ENCODE assay signal across 19 cellular contexts in the genomic region with DNA sequence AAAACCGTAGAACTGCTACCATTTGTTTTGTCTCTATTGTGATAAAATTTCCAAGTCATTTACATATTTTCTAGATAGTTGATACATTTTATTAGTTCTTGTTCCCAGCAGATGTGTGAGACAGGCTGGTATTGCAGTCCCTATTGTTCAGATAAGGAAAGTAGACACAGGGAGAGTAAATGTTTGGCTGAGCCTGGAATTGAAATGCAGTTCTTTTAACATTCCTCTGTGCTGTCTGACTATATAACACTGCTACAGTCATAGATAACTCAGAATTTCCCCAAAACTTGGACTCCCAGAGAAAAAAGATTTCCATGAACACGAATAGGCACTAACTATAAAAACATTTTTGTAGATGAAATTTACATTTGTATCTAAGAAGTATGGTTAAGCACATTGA.
DNase-seq lines count a peak whose midpoint lies in the region; ATAC-seq, FAIRE-seq and TF ChIP-seq lines count a peak whose summit lies in the region.
"Had no signal": no experiment of that assay in that cellular context is flagged by ENCODE, and none has a peak within 500 bp of the region (broad histone marks: within the 10 kb centered on the region; RNA-seq: fewer than 3 reads in every experiment).

No MANE protein-coding gene starts in this region.

- intact Hi-C loops in left ventricle myocardium inferior (cut with micrococcal nuclease) = no loop called here
- intact Hi-C loops in right cardiac atrium (cut with DNase I) = no loop called here
- intact Hi-C loops in K562 (cut with micrococcal nuclease) = no loop called here
- intact Hi-C loops in Calu3 (cut with micrococcal nuclease; ENCODE audit: unreplicated experiment) = no loop called here
- intact Hi-C loops in activated CD4-positive, alpha-beta memory T cell treated with anti-CD3 and anti-CD28 coated beads for 36 hours (cut with micrococcal nuclease) = no loop called here

- H2AK5ac ChIP-seq in mesendoderm (ENCODE audit: low read length) = no peak overlapping the region

- no peaks in the 10 kb centered on the region for H4K20me1 ChIP-seq in K562 (replicated peaks; ENCODE audit: control insufficient read depth, insufficient read depth, low read length)
- H4K20me1 ChIP-seq: BLaER1 had no signal

- no peak overlapping the region for H4K5ac ChIP-seq in mesendoderm (ENCODE audit: low read length)

- H3K4ac ChIP-seq in mesendoderm (ENCODE audit: low read depth, low read length) = no peak overlapping the region

- H3K56ac ChIP-seq in mesendoderm (ENCODE audit: low read length) = no peak overlapping the region

- no peak overlapping the region for H3K23ac ChIP-seq in mesendoderm (ENCODE audit: low read length)

- ATAC-seq in right cardiac atrium = no peak
- ATAC-seq in K562 = peak; percentile 42; the same call in 2 of the 3 replicates

- TF ChIP-seq POLR2A in K562 (conservative IDR thresholded peaks at IDR 0.05) = no peak

- POLR2A ChIA-PET in K562 (lab: Yijun Ruan, JAX) = interaction anchor here (0.7 to 1.1 kb wide), 2 partner anchors 18 to 63 kb away, joined by 3 read pairs; no protein-coding TSS in a partner anchor
- POLR2A ChIA-PET in activated CD4-positive, alpha-beta memory T cell treated with anti-CD3 and anti-CD28 coated beads for 36 hours (lab: Charles Lee) = no interaction called here

- no peaks in the 10 kb centered on the region for H3K9me3 ChIP-seq in left ventricle myocardium inferior (replicated peaks)
- H3K9me3 ChIP-seq in right cardiac atrium (ENCODE audit: control insufficient read depth, low read length) = no peaks in the 10 kb centered on the region
- H3K9me3 ChIP-seq in K562 (replicated peaks; ENCODE audit: control insufficient read depth, insufficient read depth, low read depth, low read length) = peaks cover 1% of the 10 kb centered on the region; the same call in 1 of the 2 replicates
- H3K9me3 ChIP-seq: BLaER1 had no signal

- no peaks in the 10 kb centered on the region for H3K27me3 Mint-ChIP-seq in Calu3 (ENCODE audit: unreplicated experiment)
- H3K27me3 Mint-ChIP-seq in activated CD4-positive, alpha-beta memory T cell treated with anti-CD3 and anti-CD28 coated beads for 36 hours = no peaks in the 10 kb centered on the region

- no peaks in the 10 kb centered on the region for H3K36me3 ChIP-seq in left ventricle myocardium inferior
- peaks cover 2% of the 10 kb centered on the region; the same call in 2 of the 3 replicates for H3K36me3 ChIP-seq in K562 (ENCODE audit: control insufficient read depth, insufficient read depth, low read length)
- no peaks in the 10 kb centered on the region for H3K36me3 ChIP-seq in mesendoderm (ENCODE audit: control insufficient read depth, insufficient read depth, low read length)
- H3K36me3 ChIP-seq: BLaER1 had no signal

- no peak overlapping the region for H2BK15ac ChIP-seq in mesendoderm (replicated peaks; ENCODE audit: low read depth)

- no peaks in the 10 kb centered on the region for H3K9me1 ChIP-seq in K562 (ENCODE audit: control insufficient read depth, insufficient read depth, low read length)

- DNase-seq in left ventricle myocardium inferior (no peak), right cardiac atrium (no peak), K562 (ENCODE audit: extremely low read depth in 1 of 4, low spot score in 3 of 4) (no peak), mesendoderm (peak; percentile 46), amygdala (lab: John Stamatoyannopoulos, UW) (no peak), Calu3 (no peak)
- no peak for DNase-seq in activated CD4-positive, alpha-beta memory T cell treated with anti-CD3 and anti-CD28 coated beads for 36 hours
- DNase-seq: DMS 273 treated with DMSO at 0.1 percent for 48 hours, GF-D8, GM23248, HCEC 1CT, KG1, NCI-H1436, NCI-H2029, NCI-H2171, NCI-H446 treated with DMSO at 0.1 percent for 48 hours had no signal

- H2BK120ac ChIP-seq in mesendoderm (ENCODE audit: low read depth, low read length) = no peak overlapping the region

- BruUV-seq in K562 (replicated peaks; lab: Mats Ljungman, UMichigan) = no TSS peak
- no TSS peak for BruUV-seq in Calu3 (replicated peaks; lab: Mats Ljungman, UMichigan)

- no peaks in the 10 kb centered on the region for H3K36me3 Mint-ChIP-seq in Calu3 (ENCODE audit: insufficient read depth, unreplicated experiment)
- no peaks in the 10 kb centered on the region for H3K36me3 Mint-ChIP-seq in activated CD4-positive, alpha-beta memory T cell treated with anti-CD3 and anti-CD28 coated beads for 36 hours

- H3K79me1 ChIP-seq in mesendoderm (ENCODE audit: low read length) = no peaks in the 10 kb centered on the region

- H3K27me3 ChIP-seq in left ventricle myocardium inferior (ENCODE audit: low read depth) (no peaks in the 10 kb centered on the region), right cardiac atrium (ENCODE audit: control insufficient read depth, insufficient read depth) (no peaks in the 10 kb centered on the region), K562 (ENCODE audit: control insufficient read depth in 2 of 2, insufficient read depth in 2 of 2, low read length in 2 of 2) (no peaks in the 10 kb centered on the region), mesendoderm (ENCODE audit: insufficient read depth, low read length, poor library complexity) (no peaks in the 10 kb centered on the region)
- H3K27me3 ChIP-seq: BLaER1 had no signal

- H2AFZ ChIP-seq in K562 (ENCODE audit: low read depth, low read length) = peak overlapping the region; percentile 69; the same call in 1 of the 2 replicates
- H2AFZ ChIP-seq: GM23248 had no signal

- H3K18ac ChIP-seq in mesendoderm (ENCODE audit: low read length) = no peak overlapping the region

- no peak overlapping the region for H4K8ac ChIP-seq in mesendoderm (ENCODE audit: low read depth, low read length)

- no peaks in the 10 kb centered on the region for H3K9me3 Mint-ChIP-seq in Calu3 (ENCODE audit: low read depth, unreplicated experiment)
- no peaks in the 10 kb centered on the region for H3K9me3 Mint-ChIP-seq in activated CD4-positive, alpha-beta memory T cell treated with anti-CD3 and anti-CD28 coated beads for 36 hours

- H3K9ac ChIP-seq in K562 (ENCODE audit: insufficient read depth in 1 of 2, low read depth in 2 of 2, low read length in 2 of 2) = no peak overlapping the region
- H3K9ac ChIP-seq in mesendoderm (ENCODE audit: low read length) = no peak overlapping the region
- H3K9ac ChIP-seq: BLaER1, GM23248 had no signal

- no peak for FAIRE-seq in K562 (lab: Jason Lieb, UNC)
- FAIRE-seq: A204.1, GM12892 had no signal

- H3K4me1 ChIP-seq in left ventricle myocardium inferior (peaks cover 92% of the 10 kb centered on the region), right cardiac atrium (ENCODE audit: control insufficient read depth, insufficient read depth, low read length) (peaks cover 11% of the 10 kb centered on the region), K562 (replicated peaks in 1 of 2; ENCODE audit: control insufficient read depth in 2 of 2, insufficient read depth in 2 of 2, low read length in 2 of 2) (peaks cover 4 to 25% of the 10 kb centered on the region in 2 experiments), mesendoderm (ENCODE audit: control insufficient read depth, low read depth, low read length) (peaks cover 9% of the 10 kb centered on the region)
- H3K4me1 ChIP-seq: BLaER1 had no signal

- H2BK5ac ChIP-seq in mesendoderm (ENCODE audit: low read length) = no peak overlapping the region

- no peak for TF ChIP-seq CTCF in left ventricle myocardium inferior (IDR thresholded peaks at IDR 0.05; ENCODE audit: borderline replicate concordance)
- TF ChIP-seq CTCF in K562 (IDR thresholded peaks at IDR 0.05 in 2 of 3, conservative IDR thresholded peaks at IDR 0.05 in 1 of 3; ENCODE audit: insufficient read depth in 2 of 3, low read depth in 1 of 3, low read length in 3 of 3) = no peak
- no peak for TF ChIP-seq CTCF in Calu3 (IDR thresholded peaks at IDR 0.05; ENCODE audit: unreplicated experiment)

- peak overlapping the region; percentile 82 for H3K27ac ChIP-seq in left ventricle myocardium inferior (replicated peaks)
- no peak overlapping the region for H3K27ac ChIP-seq in right cardiac atrium (ENCODE audit: low read length)
- H3K27ac ChIP-seq in K562 (ENCODE audit: extremely low read depth, low read depth, low read length) = peak overlapping the region; percentile 20; the same call in 1 of the 3 replicates
- no peak overlapping the region for H3K27ac ChIP-seq in mesendoderm (ENCODE audit: low read depth, low read length)
- H3K27ac ChIP-seq: BLaER1, GM23248 had no signal

- no peak overlapping the region for H3K27ac Mint-ChIP-seq in Calu3 (ENCODE audit: unreplicated experiment)
- H3K27ac Mint-ChIP-seq in activated CD4-positive, alpha-beta memory T cell treated with anti-CD3 and anti-CD28 coated beads for 36 hours = no peak overlapping the region

- no peak for TF ChIP-seq RAD21 in K562 (CRISPR knock-in tag; conservative IDR thresholded peaks at IDR 0.05 in 1 of 2, IDR thresholded peaks at IDR 0.05 in 1 of 2)

- H3K79me2 ChIP-seq in K562 (ENCODE audit: control insufficient read depth, insufficient read depth, low read length) = peaks cover 81% of the 10 kb centered on the region
- H3K79me2 ChIP-seq in mesendoderm (ENCODE audit: control insufficient read depth, insufficient read depth, low read length) = no peaks in the 10 kb centered on the region

- in situ Hi-C loops in K562 (cut with MboI) = no loop called here

- CTCF ChIA-PET in K562 (lab: Yijun Ruan, JAX; ENCODE audit: low intra/inter-chr PET ratio) = no interaction called here
- CTCF ChIA-PET in Calu3 (lab: Charles Lee) = no interaction called here
- CTCF ChIA-PET in activated CD4-positive, alpha-beta memory T cell treated with anti-CD3 and anti-CD28 coated beads for 36 hours (lab: Charles Lee) = interaction anchor here (0.7 kb wide), 1 partner anchor 275 kb away, joined by 3 read pairs; no protein-coding TSS in a partner anchor

- 20% methylated on average over 2 of the region's 2 CpGs for WGBS in right cardiac atrium
- 8% methylated on average over 2 of the region's 2 CpGs for WGBS in K562 (ENCODE audit: insufficient coverage, low coverage, missing lambda C conversion rate)
- WGBS in mesendoderm (ENCODE audit: extremely low coverage, insufficient coverage, low lambda C conversion rate) = no CpG with 5 or more reads among the region's 2 CpGs

- no peak overlapping the region for H3K4me3 Mint-ChIP-seq in Calu3 (ENCODE audit: low read depth, unreplicated experiment)
- no peak overlapping the region for H3K4me3 Mint-ChIP-seq in activated CD4-positive, alpha-beta memory T cell treated with anti-CD3 and anti-CD28 coated beads for 36 hours

- H3K4me2 ChIP-seq in K562 (ENCODE audit: insufficient read depth, low read length) (no peak overlapping the region), mesendoderm (ENCODE audit: low read length) (no peak overlapping the region)
- H3K4me2 ChIP-seq: BLaER1 had no signal

- H3K4me3 ChIP-seq in left ventricle myocardium inferior = no peak overlapping the region
- no peak overlapping the region for H3K4me3 ChIP-seq in right cardiac atrium (ENCODE audit: low read length)
- H3K4me3 ChIP-seq in K562 = no peak overlapping the region
- H3K4me3 ChIP-seq in mesendoderm (ENCODE audit: low read length) = no peak overlapping the region
- H3K4me3 ChIP-seq: BLaER1, GM23248 had no signal

- no peaks in the 10 kb centered on the region for H3K4me1 Mint-ChIP-seq in Calu3 (ENCODE audit: low read depth, unreplicated experiment)
- H3K4me1 Mint-ChIP-seq in activated CD4-positive, alpha-beta memory T cell treated with anti-CD3 and anti-CD28 coated beads for 36 hours (ENCODE audit: low read depth) = peaks cover 28% of the 10 kb centered on the region

- no peak for TF ChIP-seq EP300 in K562 (IDR thresholded peaks at IDR 0.05; ENCODE audit: low read length)

TF ChIP-seq in K562, 482 proteins besides CTCF, POLR2A, EP300 and RAD21 (continues in another document):
- no peak for TF ChIP-seq BMI1 (IDR thresholded peaks at IDR 0.05; ENCODE audit: low read length)

Comparison
In these comparisons a context has a peak if more than half of its experiments do, and no peak if none do; other contexts are left out.
1. H3K27ac ChIP-seq: peak in left ventricle myocardium inferior (single experiment) and K562 (single experiment); none in right cardiac atrium (single experiment) and mesendoderm (single experiment).